ENCODE assay signal across 18 cellular contexts in the genomic region with DNA sequence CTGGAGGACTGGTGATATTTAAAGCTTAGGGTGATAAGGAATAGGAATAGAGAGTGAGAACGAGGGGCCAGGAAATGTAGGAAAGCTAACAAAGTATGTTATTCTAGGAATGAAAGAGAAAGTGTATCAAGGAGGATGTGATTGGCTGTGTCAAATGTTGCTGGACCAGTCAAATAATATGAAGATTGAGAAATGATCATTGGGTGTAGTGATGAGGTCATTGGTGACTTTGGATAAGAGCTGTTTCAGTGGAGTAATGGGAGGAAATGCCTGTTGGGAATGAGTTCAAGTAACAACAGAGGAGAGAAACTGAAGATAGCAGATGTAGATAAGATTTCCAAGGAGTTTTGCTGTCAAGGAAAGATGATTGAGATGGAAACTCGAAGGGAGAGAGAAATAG.
"Had no signal": no experiment of that assay in that cellular context is flagged by ENCODE, and none has a peak within 500 bp of the region (broad histone marks: within the 10 kb centered on the region; RNA-seq: fewer than 3 reads in every experiment).

No MANE protein-coding gene starts in this region.

- H3K27me3 ChIP-seq: adrenal gland, colonic mucosa, neural progenitor cell, right atrium auricular region, tibial nerve had no signal

- H3K4me1 Mint-ChIP-seq: neural progenitor cell had no signal

- H3K36me3 ChIP-seq: adrenal gland, colonic mucosa, neural progenitor cell, prostate gland, right atrium auricular region, tibial nerve had no signal

- H3K27me3 Mint-ChIP-seq: activated naive CD4-positive, alpha-beta T cell treated with anti-CD3 and anti-CD28 coated beads, Interleukin-2, amount 50 U/mL, for 24 hours; naive B cell; stimulated activated naive CD8-positive, alpha-beta T cell treated with anti-CD3 and anti-CD28 coated beads, Interleukin-15, Interleukin-2, amounts not matched to agents 100 ng/mL and 50 ng/mL, for 24 hours had no signal

- DNase-seq: activated CD4-positive, CD25-positive, alpha-beta regulatory T cell treated with anti-CD3 and anti-CD28 coated beads, Interleukin-2, amount 50 U/mL, for 72 hours; activated effector memory CD4-positive, alpha-beta T cell treated with anti-CD3 and anti-CD28 coated beads, Interleukin-2, amount 50 U/mL, for 16 hours; activated T-cell treated with anti-CD3 and anti-CD28 coated beads, Interleukin-2, amount 50 U/mL, for 72 hours; adrenal gland; central memory CD4-positive, alpha-beta T cell; colonic mucosa; endodermal cell; erythroblast; hippocampal formation; naive B cell; stimulated activated CD4-positive, alpha-beta T cell treated with anti-CD3 and anti-CD28 coated beads, Interleukin-2, amount 100 ng/mL, for 24 hours had no signal

- H3K36me3 Mint-ChIP-seq: naive B cell had no signal

- H3K4me3 Mint-ChIP-seq: activated naive CD4-positive, alpha-beta T cell treated with anti-CD3 and anti-CD28 coated beads, Interleukin-2, amount 50 U/mL, for 24 hours; activated T-cell treated with anti-CD3 and anti-CD28 coated beads, Interleukin-2, amount 50 U/mL, for 72 hours; endodermal cell; naive B cell; neural progenitor cell; stimulated activated naive CD8-positive, alpha-beta T cell treated with anti-CD3 and anti-CD28 coated beads, Interleukin-15, Interleukin-2, amounts not matched to agents 100 ng/mL and 50 ng/mL, for 24 hours; T-helper 1 cell treated with Interleukin-12 subunit alpha and Interleukin-12 subunit beta and Interleukin-4 antibody, amounts not matched to agents 30 μg/mL and 1 μg/mL, for 36 hours had no signal

- H3K9me3 Mint-ChIP-seq: activated naive CD4-positive, alpha-beta T cell treated with anti-CD3 and anti-CD28 coated beads, Interleukin-2, amount 50 U/mL, for 24 hours; activated T-cell treated with anti-CD3 and anti-CD28 coated beads, Interleukin-2, amount 50 U/mL, for 72 hours; endodermal cell; naive B cell; stimulated activated naive CD8-positive, alpha-beta T cell treated with anti-CD3 and anti-CD28 coated beads, Interleukin-15, Interleukin-2, amounts not matched to agents 100 ng/mL and 50 ng/mL, for 24 hours; T-helper 1 cell treated with Interleukin-12 subunit alpha and Interleukin-12 subunit beta and Interleukin-4 antibody, amounts not matched to agents 30 μg/mL and 1 μg/mL, for 36 hours had no signal

- H3K4me2 ChIP-seq: neural progenitor cell had no signal

- H3K4me3 ChIP-seq: adrenal gland, colonic mucosa, neural progenitor cell, prostate gland, right atrium auricular region, tibial nerve had no signal

- H3K9me3 ChIP-seq: adrenal gland, colonic mucosa, prostate gland, right atrium auricular region, tibial nerve had no signal

- H2AFZ ChIP-seq: neural progenitor cell had no signal

- ATAC-seq: activated T-cell treated with anti-CD3 and anti-CD28 coated beads, Interleukin-2, amount 50 U/mL, for 72 hours had no signal

- H3K27ac Mint-ChIP-seq: activated naive CD4-positive, alpha-beta T cell treated with anti-CD3 and anti-CD28 coated beads, Interleukin-2, amount 50 U/mL, for 24 hours; activated T-cell treated with anti-CD3 and anti-CD28 coated beads, Interleukin-2, amount 50 U/mL, for 72 hours; endodermal cell; naive B cell; neural progenitor cell; stimulated activated naive CD8-positive, alpha-beta T cell treated with anti-CD3 and anti-CD28 coated beads, Interleukin-15, Interleukin-2, amounts not matched to agents 100 ng/mL and 50 ng/mL, for 24 hours; T-helper 1 cell treated with Interleukin-12 subunit alpha and Interleukin-12 subunit beta and Interleukin-4 antibody, amounts not matched to agents 30 μg/mL and 1 μg/mL, for 36 hours had no signal

- H3K9ac ChIP-seq: neural progenitor cell had no signal

- H3K27ac ChIP-seq: adrenal gland, colonic mucosa, neural progenitor cell, prostate gland, right atrium auricular region, tibial nerve had no signal

- H3K4me1 ChIP-seq: adrenal gland, colonic mucosa, neural progenitor cell, prostate gland, right atrium auricular region, tibial nerve had no signal
